In genomic region chr10:35379226-35380137, GRCh38 we compare ENCODE assay signal across 7 cellular contexts. TPM values are rescaled to one million over a fixed set of nuclear protein-coding genes. Genes with fewer than 3 reads are reported as not detected.
A peak's percentile ranks its signal among the peaks of the same experiment; 100 is the strongest.
DNase-seq lines count a peak whose midpoint lies in the region; ATAC-seq and TF ChIP-seq lines count a peak whose summit lies in the region.

No MANE protein-coding gene starts in this region.

- peak in 1 of 6 experiments; percentile 22 for TF ChIP-seq CTCF in Peyer's patch (IDR thresholded peaks at IDR 0.05)
- TF ChIP-seq CTCF in fibroblast of mammary gland (conservative IDR thresholded peaks at IDR 0.05; ENCODE audit: control insufficient read depth, insufficient read depth, low read depth, low read length): no peak
- no peak for TF ChIP-seq CTCF in psoas muscle (IDR thresholded peaks at IDR 0.05)

- WGBS in psoas muscle, 3 donors: 49 to 60% (median 52%) methylated on average over 11 of the region's 11 CpGs

- H3K4me3 ChIP-seq in Peyer's patch (no peak overlapping the region), fibroblast of mammary gland (ENCODE audit: control insufficient read depth, low read depth, low read length) (no peak overlapping the region), psoas muscle (no peak overlapping the region)

- H3K9me3 ChIP-seq in Peyer's patch: no peaks in the 10 kb centered on the region
- H3K9me3 ChIP-seq in psoas muscle: no peaks in the 10 kb centered on the region

- no peaks in the 10 kb centered on the region for H3K27me3 ChIP-seq in Peyer's patch
- no peaks in the 10 kb centered on the region for H3K27me3 ChIP-seq in psoas muscle (ENCODE audit: insufficient read depth in 3 of 3, low read length in 2 of 3)

- DNase-seq in Peyer's patch (peak in 2 of 3 donors; percentile 76 to 81), fibroblast of mammary gland (ENCODE audit: low read depth) (peak; percentile 86), psoas muscle (peak in 1 of 2 donors; percentile 67), COLO668 (lab: John Stamatoyannopoulos, UW; ENCODE audit: unreplicated experiment) (no peak)
- DNase-seq in activated effector memory CD4-positive, alpha-beta T cell treated with anti-CD3 and anti-CD28 coated beads, Interleukin-2, amount 50 U/mL, for 16 hours: no peak

- intact Hi-C loops in psoas muscle (cut with DNase I): loop anchor here in 1 of 2 donors (5.0 kb wide), 1 partner anchor 42 kb away; the partner anchor contains the start of gene CCNY

- H3K27ac ChIP-seq in Peyer's patch (peak overlapping the region in 3 of 4 donors; percentile 42 to 56 (median 45)), psoas muscle (peak overlapping the region; percentile 75)

- H3K36me3 ChIP-seq in Peyer's patch (no peaks in the 10 kb centered on the region), psoas muscle (ENCODE audit: insufficient read depth in 1 of 2, low read depth in 1 of 2) (no peaks in the 10 kb centered on the region)

- no peak for TF ChIP-seq POLR2A in Peyer's patch (IDR thresholded peaks at IDR 0.05)

- peaks cover 0 to 11% (median 4%) of the 10 kb centered on the region in 4 donors for H3K4me1 ChIP-seq in Peyer's patch
- peaks cover 71% of the 10 kb centered on the region for H3K4me1 ChIP-seq in psoas muscle

- ATAC-seq in GM18867 (IDR thresholded peaks at IDR 0.05; ENCODE audit: unreplicated experiment) (peak; percentile 72), HG02642 (IDR thresholded peaks at IDR 0.05; ENCODE audit: poor library complexity, unreplicated experiment) (peak; percentile 77), psoas muscle (peak; percentile 32 to 56 (median 46))

RNA-seq across cellular contexts. Expression of gene CCNY, which starts 43.2 kb away (rescaled TPM):
- total RNA-seq in Peyer's patch (10 to 100 TPM; 21.7 to 27.7 (median 24.8) TPM), psoas muscle (10 to 100 TPM; 47.0 to 55.8 (median 50.5) TPM)
- polyA plus RNA-seq in psoas muscle: 10 to 100 TPM; 21.2 to 40.8 (median 24.3) TPM

Comparison
In these comparisons a context has a peak if more than half of its experiments do, and no peak if none do; other contexts are left out.
1. DNase-seq: peak in Peyer's patch (2 of 3) and fibroblast of mammary gland (single experiment); none in COLO668 (single experiment) and activated effector memory CD4-positive, alpha-beta T cell treated with anti-CD3 and anti-CD28 coated beads, Interleukin-2, amount 50 U/mL, for 16 hours (single experiment).
2. Peak in every context shown above with its lines, with median percentiles within 50 percentile points of each other: ATAC-seq.